In genomic region chr12:23025372-23026021, GRCh38 we compare ENCODE assay signal across 21 cellular contexts.
DNase-seq lines count a peak whose midpoint lies in the region; ATAC-seq and TF ChIP-seq lines count a peak whose summit lies in the region.
"Had no signal": no experiment of that assay in that cellular context is flagged by ENCODE, and none has a peak within 500 bp of the region (broad histone marks: within the 10 kb centered on the region; RNA-seq: fewer than 3 reads in every experiment).

No MANE protein-coding gene starts in this region.

- peaks cover 54% of the 10 kb centered on the region for H3K4me1 Mint-ChIP-seq in WTC11
- H3K4me1 Mint-ChIP-seq: CD4-positive, alpha-beta memory T cell; IgD-negative memory B cell had no signal

- H3K27me3 ChIP-seq in HUES6 (ENCODE audit: control insufficient read depth, insufficient read depth, low read length) = no peaks in the 10 kb centered on the region
- H3K27me3 ChIP-seq: BLaER1, Peyer's patch, SJSA1 had no signal

- POLR2A ChIA-PET in WTC11 (lab: Charles Lee) = no interaction called here

- H3K36me3 Mint-ChIP-seq in WTC11 = peaks cover 2% of the 10 kb centered on the region; the same call in 1 of the 2 replicates
- H3K36me3 Mint-ChIP-seq: CD4-positive, alpha-beta memory T cell; IgD-negative memory B cell had no signal

- CTCF ChIA-PET in WTC11 (lab: Charles Lee) = interaction anchor here (0.7 to 1.0 kb wide), 3 partner anchors 43 to 341 kb away, joined by 3 read pairs; no protein-coding TSS in a partner anchor

- DNase-seq in WTC11 (ENCODE audit: low spot score) = no peak
- no peak for DNase-seq in left lobe of liver (ENCODE audit: low spot score)
- DNase-seq in NCI-H1436 (lab: John Stamatoyannopoulos, UW) = no peak
- DNase-seq: CD4-positive, alpha-beta memory T cell; GF-D8; Karpas-422; NCI-H1092; NCI-H1694; NCI-H2107; NCI-H510A; Peyer's patch had no signal

- peak; percentile 49 for ATAC-seq in GM21723 (IDR thresholded peaks at IDR 0.05; ENCODE audit: unreplicated experiment)
- ATAC-seq in WTC11 = peak; percentile 27; the same call in 1 of the 2 replicates
- ATAC-seq in left lobe of liver = peak; percentile 93
- no peak for ATAC-seq in GM21825 (IDR thresholded peaks at IDR 0.05; ENCODE audit: unreplicated experiment)
- no peak for ATAC-seq in GM18907 (IDR thresholded peaks at IDR 0.05; ENCODE audit: unreplicated experiment)
- ATAC-seq: A549, HCT116 had no signal

- H3K9me3 ChIP-seq in HUES6 (ENCODE audit: control insufficient read depth, insufficient read depth, low read depth, low read length) = no peaks in the 10 kb centered on the region
- H3K9me3 ChIP-seq: A549, BLaER1, Peyer's patch, SJSA1 had no signal

- no peak overlapping the region for H3K4me3 Mint-ChIP-seq in WTC11
- H3K4me3 Mint-ChIP-seq: CD4-positive, alpha-beta memory T cell; IgD-negative memory B cell; T-helper 1 cell treated with Interleukin-12 subunit alpha and Interleukin-12 subunit beta and Interleukin-4 antibody, amounts not matched to agents 30 μg/mL and 1 μg/mL, for 36 hours had no signal

- H3K36me3 ChIP-seq in HUES6 (ENCODE audit: control insufficient read depth, insufficient read depth, low read length) = no peaks in the 10 kb centered on the region
- H3K36me3 ChIP-seq: BLaER1, Peyer's patch, SJSA1 had no signal

- H3K9ac ChIP-seq in HUES6 (ENCODE audit: low read length) = no peak overlapping the region
- H3K9ac ChIP-seq: BLaER1 had no signal

- peak overlapping the region; percentile 69 for H3K27ac Mint-ChIP-seq in WTC11
- H3K27ac Mint-ChIP-seq: CD4-positive, alpha-beta memory T cell; IgD-negative memory B cell; T-helper 1 cell treated with Interleukin-12 subunit alpha and Interleukin-12 subunit beta and Interleukin-4 antibody, amounts not matched to agents 30 μg/mL and 1 μg/mL, for 36 hours had no signal

- H3K4me1 ChIP-seq in HUES6 (ENCODE audit: control insufficient read depth, insufficient read depth, low read length) = peaks cover 19% of the 10 kb centered on the region
- H3K4me1 ChIP-seq: A549, BLaER1, Peyer's patch, SJSA1 had no signal

- H3K27ac ChIP-seq in HUES6 (ENCODE audit: low read depth, low read length) = peak overlapping the region; percentile 9; the same call in 1 of the 2 replicates
- H3K27ac ChIP-seq: A549, BLaER1, Peyer's patch, SJSA1 had no signal

- no peak overlapping the region for H3K4me3 ChIP-seq in HUES6 (ENCODE audit: low read depth, low read length)
- H3K4me3 ChIP-seq: A549, BLaER1, Peyer's patch, SJSA1 had no signal

- peaks cover 12% of the 10 kb centered on the region for H3K9me3 Mint-ChIP-seq in WTC11
- H3K9me3 Mint-ChIP-seq: CD4-positive, alpha-beta memory T cell; T-helper 1 cell treated with Interleukin-12 subunit alpha and Interleukin-12 subunit beta and Interleukin-4 antibody, amounts not matched to agents 30 μg/mL and 1 μg/mL, for 36 hours had no signal

- TF ChIP-seq CTCF in WTC11 (IDR thresholded peaks at IDR 0.05) = no peak

- H3K27me3 Mint-ChIP-seq in WTC11 (ENCODE audit: low read depth) = no peaks in the 10 kb centered on the region
- H3K27me3 Mint-ChIP-seq: CD4-positive, alpha-beta memory T cell; IgD-negative memory B cell had no signal

TF ChIP-seq in WTC11, 78 proteins besides CTCF, POLR2A, EP300 and RAD21 (continues in another document):
- TF ChIP-seq ZNF425 (CRISPR knock-in tag; conservative IDR thresholded peaks at IDR 0.05) (no peak), ETV6 (CRISPR knock-in tag; IDR thresholded peaks at IDR 0.05) (no peak), ZNF121 (CRISPR knock-in tag; IDR thresholded peaks at IDR 0.05) (no peak), AR (CRISPR knock-in tag; IDR thresholded peaks at IDR 0.05) (no peak), GRHL2 (CRISPR knock-in tag; IDR thresholded peaks at IDR 0.05; ENCODE audit: insufficient replicate concordance, severe bottlenecking) (no peak), ZBTB21 (CRISPR knock-in tag; IDR thresholded peaks at IDR 0.05; ENCODE audit: borderline replicate concordance) (no peak), GTF2I (CRISPR knock-in tag; conservative IDR thresholded peaks at IDR 0.05) (no peak), ATF2 (CRISPR knock-in tag; IDR thresholded peaks at IDR 0.05; ENCODE audit: borderline replicate concordance, low read depth) (no peak)
- TF ChIP-seq, protein P1, sequence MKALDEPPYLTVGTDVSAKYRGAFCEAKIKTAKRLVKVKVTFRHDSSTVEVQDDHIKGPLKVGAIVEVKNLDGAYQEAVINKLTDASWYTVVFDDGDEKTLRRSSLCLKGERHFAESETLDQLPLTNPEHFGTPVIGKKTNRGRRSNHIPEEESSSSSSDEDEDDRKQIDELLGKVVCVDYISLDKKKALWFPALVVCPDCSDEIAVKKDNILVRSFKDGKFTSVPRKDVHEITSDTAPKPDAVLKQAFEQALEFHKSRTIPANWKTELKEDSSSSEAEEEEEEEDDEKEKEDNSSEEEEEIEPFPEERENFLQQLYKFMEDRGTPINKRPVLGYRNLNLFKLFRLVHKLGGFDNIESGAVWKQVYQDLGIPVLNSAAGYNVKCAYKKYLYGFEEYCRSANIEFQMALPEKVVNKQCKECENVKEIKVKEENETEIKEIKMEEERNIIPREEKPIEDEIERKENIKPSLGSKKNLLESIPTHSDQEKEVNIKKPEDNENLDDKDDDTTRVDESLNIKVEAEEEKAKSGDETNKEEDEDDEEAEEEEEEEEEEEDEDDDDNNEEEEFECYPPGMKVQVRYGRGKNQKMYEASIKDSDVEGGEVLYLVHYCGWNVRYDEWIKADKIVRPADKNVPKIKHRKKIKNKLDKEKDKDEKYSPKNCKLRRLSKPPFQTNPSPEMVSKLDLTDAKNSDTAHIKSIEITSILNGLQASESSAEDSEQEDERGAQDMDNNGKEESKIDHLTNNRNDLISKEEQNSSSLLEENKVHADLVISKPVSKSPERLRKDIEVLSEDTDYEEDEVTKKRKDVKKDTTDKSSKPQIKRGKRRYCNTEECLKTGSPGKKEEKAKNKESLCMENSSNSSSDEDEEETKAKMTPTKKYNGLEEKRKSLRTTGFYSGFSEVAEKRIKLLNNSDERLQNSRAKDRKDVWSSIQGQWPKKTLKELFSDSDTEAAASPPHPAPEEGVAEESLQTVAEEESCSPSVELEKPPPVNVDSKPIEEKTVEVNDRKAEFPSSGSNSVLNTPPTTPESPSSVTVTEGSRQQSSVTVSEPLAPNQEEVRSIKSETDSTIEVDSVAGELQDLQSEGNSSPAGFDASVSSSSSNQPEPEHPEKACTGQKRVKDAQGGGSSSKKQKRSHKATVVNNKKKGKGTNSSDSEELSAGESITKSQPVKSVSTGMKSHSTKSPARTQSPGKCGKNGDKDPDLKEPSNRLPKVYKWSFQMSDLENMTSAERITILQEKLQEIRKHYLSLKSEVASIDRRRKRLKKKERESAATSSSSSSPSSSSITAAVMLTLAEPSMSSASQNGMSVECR (CRISPR knock-in tag; IDR thresholded peaks at IDR 0.05; ENCODE audit: borderline replicate concordance) = no peak

Comparison
In these comparisons a context has a peak if more than half of its experiments do, and no peak if none do; other contexts are left out.
1. ATAC-seq: peak in GM21723 (single experiment), WTC11 (single experiment) and left lobe of liver (single experiment); none in GM21825 (single experiment) and GM18907 (single experiment).